ENCODE assay signal across 24 cellular contexts in genomic region chr16:27803775-27804549, GRCh38.
DNase-seq lines count a peak whose midpoint lies in the region; ATAC-seq lines count a peak whose summit lies in the region.
"Had no signal": no experiment of that assay in that cellular context is flagged by ENCODE, and none has a peak within 500 bp of the region (broad histone marks: within the 10 kb centered on the region; RNA-seq: fewer than 3 reads in every experiment).

No MANE protein-coding gene starts in this region.

- no peak overlapping the region for H3K27ac Mint-ChIP-seq in activated naive CD8-positive, alpha-beta T cell treated with anti-CD3 and anti-CD28 coated beads, Interleukin-2, amount 10 ng/mL, durations not matched to agents 7 days and 5 days
- H3K27ac Mint-ChIP-seq in activated naive CD8-positive, alpha-beta T cell treated with anti-CD3 and anti-CD28 coated beads, Interleukin-2, amount 50 U/mL, for 24 hours, result no peak overlapping the region
- H3K27ac Mint-ChIP-seq in stimulated activated memory B cell treated with anti-CD40 and anti-IgM and Interleukin-4, amounts not matched to agents 10 μg/mL and 1 μg/mL and 100 μg/mL, for 72 hours, result no peak overlapping the region
- H3K27ac Mint-ChIP-seq: activated CD8-positive, alpha-beta T cell treated with anti-CD3 and anti-CD28 coated beads for 36 hours; nephron had no signal

- peaks cover 3% of the 10 kb centered on the region for H3K27me3 Mint-ChIP-seq in activated naive CD8-positive, alpha-beta T cell treated with anti-CD3 and anti-CD28 coated beads, Interleukin-2, amount 10 ng/mL, durations not matched to agents 7 days and 5 days
- peaks cover 22% of the 10 kb centered on the region for H3K27me3 Mint-ChIP-seq in activated naive CD8-positive, alpha-beta T cell treated with anti-CD3 and anti-CD28 coated beads, Interleukin-2, amount 50 U/mL, for 24 hours
- peaks cover 39% of the 10 kb centered on the region for H3K27me3 Mint-ChIP-seq in stimulated activated memory B cell treated with anti-CD40 and anti-IgM and Interleukin-4, amounts not matched to agents 10 μg/mL and 1 μg/mL and 100 μg/mL, for 72 hours

- H3K9ac ChIP-seq in iPS-15b (ENCODE audit: low read depth, low read length), result no peak overlapping the region

- POLR2A ChIA-PET in activated naive CD8-positive, alpha-beta T cell treated with anti-CD3 and anti-CD28 coated beads, Interleukin-2, amount 10 ng/mL, durations not matched to agents 7 days and 5 days (lab: Charles Lee), result no interaction called here

- H3K9me3 Mint-ChIP-seq in activated naive CD8-positive, alpha-beta T cell treated with anti-CD3 and anti-CD28 coated beads, Interleukin-2, amount 10 ng/mL, durations not matched to agents 7 days and 5 days, result no peaks in the 10 kb centered on the region
- no peaks in the 10 kb centered on the region for H3K9me3 Mint-ChIP-seq in activated naive CD8-positive, alpha-beta T cell treated with anti-CD3 and anti-CD28 coated beads, Interleukin-2, amount 50 U/mL, for 24 hours
- no peaks in the 10 kb centered on the region for H3K9me3 Mint-ChIP-seq in stimulated activated memory B cell treated with anti-CD40 and anti-IgM and Interleukin-4, amounts not matched to agents 10 μg/mL and 1 μg/mL and 100 μg/mL, for 72 hours
- H3K9me3 Mint-ChIP-seq: activated CD8-positive, alpha-beta T cell treated with anti-CD3 and anti-CD28 coated beads for 36 hours; nephron had no signal

- H3K27me3 ChIP-seq in iPS-15b (ENCODE audit: control insufficient read depth, insufficient read depth, low read length), result no peaks in the 10 kb centered on the region
- peaks cover 30% of the 10 kb centered on the region for H3K27me3 ChIP-seq in MG63
- H3K27me3 ChIP-seq: BE2C, pancreas, Peyer's patch, transverse colon had no signal

- no peaks in the 10 kb centered on the region for H3K36me3 ChIP-seq in iPS-15b (ENCODE audit: control insufficient read depth, insufficient read depth, low read length)
- H3K36me3 ChIP-seq in MG63, result no peaks in the 10 kb centered on the region
- H3K36me3 ChIP-seq: BE2C, gastrocnemius medialis, pancreas, Peyer's patch, transverse colon had no signal

- no peaks in the 10 kb centered on the region for H3K36me3 Mint-ChIP-seq in activated naive CD8-positive, alpha-beta T cell treated with anti-CD3 and anti-CD28 coated beads, Interleukin-2, amount 10 ng/mL, durations not matched to agents 7 days and 5 days
- H3K36me3 Mint-ChIP-seq in activated naive CD8-positive, alpha-beta T cell treated with anti-CD3 and anti-CD28 coated beads, Interleukin-2, amount 50 U/mL, for 24 hours (ENCODE audit: low read depth), result no peaks in the 10 kb centered on the region
- H3K36me3 Mint-ChIP-seq in stimulated activated memory B cell treated with anti-CD40 and anti-IgM and Interleukin-4, amounts not matched to agents 10 μg/mL and 1 μg/mL and 100 μg/mL, for 72 hours, result no peaks in the 10 kb centered on the region

- H3K4me3 ChIP-seq in iPS-15b (ENCODE audit: low read depth, low read length) (peak overlapping the region; percentile 27), MG63 (no peak overlapping the region)
- H3K4me3 ChIP-seq: gastrocnemius medialis, pancreas, Peyer's patch, transverse colon had no signal

- H3K9me3 ChIP-seq in iPS-15b (ENCODE audit: control insufficient read depth, insufficient read depth, low read length) (no peaks in the 10 kb centered on the region), MG63 (no peaks in the 10 kb centered on the region)
- H3K9me3 ChIP-seq: BE2C, gastrocnemius medialis, pancreas, Peyer's patch, transverse colon had no signal

- no peak for ATAC-seq in activated naive CD8-positive, alpha-beta T cell treated with anti-CD3 and anti-CD28 coated beads, Interleukin-2, amount 10 ng/mL, durations not matched to agents 7 days and 5 days (ENCODE audit: low read depth)
- ATAC-seq in activated naive CD8-positive, alpha-beta T cell treated with anti-CD3 and anti-CD28 coated beads, Interleukin-2, amount 50 U/mL, for 24 hours, result no peak
- ATAC-seq in GM19324 (IDR thresholded peaks at IDR 0.05; ENCODE audit: low FRiP score, unreplicated experiment), result no peak
- ATAC-seq in stimulated activated memory B cell treated with anti-CD40 and anti-IgM and Interleukin-4, amounts not matched to agents 10 μg/mL and 1 μg/mL and 100 μg/mL, for 72 hours, result no peak
- ATAC-seq: activated CD8-positive, alpha-beta T cell treated with anti-CD3 and anti-CD28 coated beads for 36 hours; gastrocnemius medialis; pancreas had no signal

- H3K4me3 Mint-ChIP-seq in activated naive CD8-positive, alpha-beta T cell treated with anti-CD3 and anti-CD28 coated beads, Interleukin-2, amount 10 ng/mL, durations not matched to agents 7 days and 5 days, result peak overlapping the region; percentile 29
- H3K4me3 Mint-ChIP-seq in activated naive CD8-positive, alpha-beta T cell treated with anti-CD3 and anti-CD28 coated beads, Interleukin-2, amount 50 U/mL, for 24 hours, result no peak overlapping the region
- no peak overlapping the region for H3K4me3 Mint-ChIP-seq in stimulated activated memory B cell treated with anti-CD40 and anti-IgM and Interleukin-4, amounts not matched to agents 10 μg/mL and 1 μg/mL and 100 μg/mL, for 72 hours
- H3K4me3 Mint-ChIP-seq: activated CD8-positive, alpha-beta T cell treated with anti-CD3 and anti-CD28 coated beads for 36 hours; nephron had no signal

- H3K4me1 ChIP-seq in iPS-15b (ENCODE audit: control insufficient read depth, insufficient read depth, low read length), result no peaks in the 10 kb centered on the region
- H3K4me1 ChIP-seq: BE2C, gastrocnemius medialis, pancreas, Peyer's patch, transverse colon had no signal

- DNase-seq in activated naive CD8-positive, alpha-beta T cell treated with anti-CD3 and anti-CD28 coated beads, Interleukin-2, amount 10 ng/mL, durations not matched to agents 7 days and 5 days, result no peak
- DNase-seq in activated naive CD8-positive, alpha-beta T cell treated with anti-CD3 and anti-CD28 coated beads, Interleukin-2, amount 50 U/mL, for 24 hours, result no peak
- DNase-seq in NCI-H69 (lab: John Stamatoyannopoulos, UW) (peak; percentile 38), retina (no peak), MG63 (no peak)
- DNase-seq: activated CD4-positive, CD25-positive, alpha-beta regulatory T cell treated with anti-CD3 and anti-CD28 coated beads, Interleukin-2, amount 50 U/mL, for 72 hours; activated CD8-positive, alpha-beta T cell treated with anti-CD3 and anti-CD28 coated beads for 36 hours; BE2C; dermis blood vessel endothelial cell; DND-41; gastrocnemius medialis; NCI-H1092; NCI-H1694 treated with DMSO at 0.1 percent for 48 hours; NCI-H2171 treated with DMSO at 0.1 percent for 48 hours; NCI-H510A treated with DMSO at 0.1 percent for 48 hours; pancreas; Peyer's patch; SIG-M5; stimulated activated CD4-positive, alpha-beta T cell treated with anti-CD3 and anti-CD28 coated beads, Interleukin-2, amount 100 ng/mL, for 24 hours; transverse colon had no signal

- peaks cover 6% of the 10 kb centered on the region for H3K4me1 Mint-ChIP-seq in activated naive CD8-positive, alpha-beta T cell treated with anti-CD3 and anti-CD28 coated beads, Interleukin-2, amount 10 ng/mL, durations not matched to agents 7 days and 5 days
- no peaks in the 10 kb centered on the region for H3K4me1 Mint-ChIP-seq in activated naive CD8-positive, alpha-beta T cell treated with anti-CD3 and anti-CD28 coated beads, Interleukin-2, amount 50 U/mL, for 24 hours
- H3K4me1 Mint-ChIP-seq in stimulated activated memory B cell treated with anti-CD40 and anti-IgM and Interleukin-4, amounts not matched to agents 10 μg/mL and 1 μg/mL and 100 μg/mL, for 72 hours, result no peaks in the 10 kb centered on the region
- H3K4me1 Mint-ChIP-seq: nephron had no signal
